15 cellular contexts compared by ENCODE assay signal in genomic region chr22:46663436-46664100, GRCh38. TPM values are rescaled to one million over a fixed set of nuclear protein-coding genes. Genes with fewer than 3 reads are reported as not detected.
A peak's percentile ranks its signal among the peaks of the same experiment; 100 is the strongest.
DNase-seq lines count a peak whose midpoint lies in the region; ATAC-seq and TF ChIP-seq lines count a peak whose summit lies in the region.
"Had no signal": no experiment of that assay in that cellular context is flagged by ENCODE, and none has a peak within 500 bp of the region (broad histone marks: within the 10 kb centered on the region; RNA-seq: fewer than 3 reads in every experiment).

No MANE protein-coding gene starts in this region.

- no peak overlapping the region for H2AFZ ChIP-seq in PC-3 (ENCODE audit: low read length)

- no peak overlapping the region for H3K4me3 Mint-ChIP-seq in activated naive CD8-positive, alpha-beta T cell treated with anti-CD3 and anti-CD28 coated beads, Interleukin-2, amount 50 U/mL, for 24 hours
- no peak overlapping the region for H3K4me3 Mint-ChIP-seq in activated naive CD8-positive, alpha-beta T cell treated with anti-CD3 and anti-CD28 coated beads for 36 hours
- H3K4me3 Mint-ChIP-seq: CD8-positive, alpha-beta memory T cell; IgD-negative memory B cell had no signal

- peak overlapping the region in 2 of 11 experiments; percentile 18 to 34; a peak in 3 of 22 replicates for H3K9ac ChIP-seq in BLaER1 treated with 17β-estradiol and CSF1 and Interleukin-3, amounts not matched to agents 10 nM and 100 nM
- H3K9ac ChIP-seq in HUES6 (ENCODE audit: low read length), result no peak overlapping the region
- H3K9ac ChIP-seq in PC-3 (ENCODE audit: low read length), result no peak overlapping the region

- H3K9me2 ChIP-seq in PC-3 (replicated peaks; ENCODE audit: low read length), result no peaks in the 10 kb centered on the region

- H3K4me1 Mint-ChIP-seq in activated naive CD8-positive, alpha-beta T cell treated with anti-CD3 and anti-CD28 coated beads, Interleukin-2, amount 50 U/mL, for 24 hours, result peaks cover 22% of the 10 kb centered on the region
- H3K4me1 Mint-ChIP-seq in activated naive CD8-positive, alpha-beta T cell treated with anti-CD3 and anti-CD28 coated beads for 36 hours, result peaks cover 17% of the 10 kb centered on the region

- peak overlapping the region in 7 of 11 experiments; percentile 33 to 60 (median 44); a peak in 12 of 22 replicates for H3K4me2 ChIP-seq in BLaER1 treated with 17β-estradiol and CSF1 and Interleukin-3, amounts not matched to agents 10 nM and 100 nM
- no peak overlapping the region for H3K4me2 ChIP-seq in PC-3 (ENCODE audit: low read length)

- no peaks in the 10 kb centered on the region for H3K79me2 ChIP-seq in PC-3 (ENCODE audit: low read length)

- H4K20me1 ChIP-seq in BLaER1 treated with 17β-estradiol and CSF1 and Interleukin-3, amounts not matched to agents 10 nM and 100 nM, result peaks cover 51 to 100% (median 66%) of the 10 kb centered on the region in 11 experiments; a peak in 20 of 22 replicates
- H4K20me1 ChIP-seq in PC-3 (ENCODE audit: low read length), result no peaks in the 10 kb centered on the region

- H3K27me3 Mint-ChIP-seq in activated naive CD8-positive, alpha-beta T cell treated with anti-CD3 and anti-CD28 coated beads, Interleukin-2, amount 50 U/mL, for 24 hours, result no peaks in the 10 kb centered on the region
- no peaks in the 10 kb centered on the region for H3K27me3 Mint-ChIP-seq in activated naive CD8-positive, alpha-beta T cell treated with anti-CD3 and anti-CD28 coated beads for 36 hours
- H3K27me3 Mint-ChIP-seq: CD8-positive, alpha-beta memory T cell; IgD-negative memory B cell had no signal

- no TSS peak for BruUV-seq in PC-3 (replicated peaks; lab: Mats Ljungman, UMichigan)

- no peak overlapping the region for H3K27ac ChIP-seq in BLaER1 treated with 17β-estradiol and CSF1 and Interleukin-3, amounts not matched to agents 10 nM and 100 nM
- H3K27ac ChIP-seq in HUES6 (ENCODE audit: low read depth, low read length), result 0 out of 2 replicates have a peak overlapping the region, but pooled peaks have one; percentile 49
- no peak overlapping the region for H3K27ac ChIP-seq in Peyer's patch
- no peak overlapping the region for H3K27ac ChIP-seq in PC-3 (ENCODE audit: low read length)

- peaks cover 37 to 91% (median 69%) of the 10 kb centered on the region in 11 experiments for H3K36me3 ChIP-seq in BLaER1 treated with 17β-estradiol and CSF1 and Interleukin-3, amounts not matched to agents 10 nM and 100 nM
- H3K36me3 ChIP-seq in HUES6 (ENCODE audit: control insufficient read depth, insufficient read depth, low read length), result peaks cover 25% of the 10 kb centered on the region
- H3K36me3 ChIP-seq in Peyer's patch, result peaks cover 0 to 87% (median 0%) of the 10 kb centered on the region in 3 donors
- no peaks in the 10 kb centered on the region for H3K36me3 ChIP-seq in PC-3 (ENCODE audit: low read depth, low read length)

- H3K27me3 ChIP-seq in BLaER1 treated with 17β-estradiol and CSF1 and Interleukin-3, amounts not matched to agents 10 nM and 100 nM, result no peaks in the 10 kb centered on the region
- H3K27me3 ChIP-seq in HUES6 (ENCODE audit: control insufficient read depth, insufficient read depth, low read length) (no peaks in the 10 kb centered on the region), Peyer's patch (no peaks in the 10 kb centered on the region), PC-3 (ENCODE audit: low read length) (no peaks in the 10 kb centered on the region)
- H3K27me3 ChIP-seq: BE2C had no signal

- H3K4me1 ChIP-seq in BLaER1 treated with 17β-estradiol and CSF1 and Interleukin-3, amounts not matched to agents 10 nM and 100 nM, result peaks cover 16 to 74% (median 54%) of the 10 kb centered on the region in 10 experiments; a peak in 19 of 20 replicates
- H3K4me1 ChIP-seq in HUES6 (ENCODE audit: control insufficient read depth, insufficient read depth, low read length) (peaks cover 13% of the 10 kb centered on the region; the same call in 1 of the 2 replicates), Peyer's patch (peaks cover 0 to 22% (median 3%) of the 10 kb centered on the region in 4 donors), PC-3 (ENCODE audit: insufficient read depth, low read length) (peaks cover 25% of the 10 kb centered on the region)
- H3K4me1 ChIP-seq: Caco-2 had no signal

- TF ChIP-seq POLR2A in Peyer's patch (IDR thresholded peaks at IDR 0.05), result no peak

- DNase-seq in activated naive CD8-positive, alpha-beta T cell treated with anti-CD3 and anti-CD28 coated beads, Interleukin-2, amount 50 U/mL, for 24 hours, result no peak
- DNase-seq in activated naive CD8-positive, alpha-beta T cell treated with anti-CD3 and anti-CD28 coated beads for 36 hours, result no peak
- DNase-seq in myocyte (ENCODE audit: low read depth) (peak; percentile 43), Peyer's patch (no peak), PC-3 (no peak)
- DNase-seq: Caco-2; CD8-positive, alpha-beta memory T cell; DND-41; GDM1 had no signal

- H3K27ac Mint-ChIP-seq in activated naive CD8-positive, alpha-beta T cell treated with anti-CD3 and anti-CD28 coated beads, Interleukin-2, amount 50 U/mL, for 24 hours, result peak overlapping the region; percentile 22
- no peak overlapping the region for H3K27ac Mint-ChIP-seq in activated naive CD8-positive, alpha-beta T cell treated with anti-CD3 and anti-CD28 coated beads for 36 hours
- H3K27ac Mint-ChIP-seq: CD8-positive, alpha-beta memory T cell; IgD-negative memory B cell had no signal

- POLR2A ChIA-PET in PC-3 (lab: Charles Lee; ENCODE audit: unreplicated experiment), result no interaction called here

- intact Hi-C loops in PC-3 (cut with micrococcal nuclease), result no loop called here

- H3K36me3 Mint-ChIP-seq in activated naive CD8-positive, alpha-beta T cell treated with anti-CD3 and anti-CD28 coated beads, Interleukin-2, amount 50 U/mL, for 24 hours (ENCODE audit: low read depth), result peaks cover 3% of the 10 kb centered on the region
- H3K36me3 Mint-ChIP-seq in activated naive CD8-positive, alpha-beta T cell treated with anti-CD3 and anti-CD28 coated beads for 36 hours, result no peaks in the 10 kb centered on the region

- no peaks in the 10 kb centered on the region for H3K9me3 Mint-ChIP-seq in activated naive CD8-positive, alpha-beta T cell treated with anti-CD3 and anti-CD28 coated beads, Interleukin-2, amount 50 U/mL, for 24 hours
- H3K9me3 Mint-ChIP-seq in activated naive CD8-positive, alpha-beta T cell treated with anti-CD3 and anti-CD28 coated beads for 36 hours, result no peaks in the 10 kb centered on the region
- H3K9me3 Mint-ChIP-seq: CD8-positive, alpha-beta memory T cell; IgD-negative memory B cell had no signal

- TF ChIP-seq CTCF in Peyer's patch (IDR thresholded peaks at IDR 0.05) (no peak), PC-3 (conservative IDR thresholded peaks at IDR 0.05; ENCODE audit: low read depth, low read length) (no peak)

- CTCF ChIA-PET in PC-3 (lab: Charles Lee), result no interaction called here

- H3K4me3 ChIP-seq in BLaER1 treated with 17β-estradiol and CSF1 and Interleukin-3, amounts not matched to agents 10 nM and 100 nM, result no peak overlapping the region
- no peak overlapping the region for H3K4me3 ChIP-seq in HUES6 (ENCODE audit: low read depth, low read length)
- no peak overlapping the region for H3K4me3 ChIP-seq in Peyer's patch
- no peak overlapping the region for H3K4me3 ChIP-seq in PC-3 (ENCODE audit: low read length)

- no peaks in the 10 kb centered on the region for H3F3A ChIP-seq in PC-3 (ENCODE audit: low read length, unreplicated experiment)

- no peaks in the 10 kb centered on the region for H3K9me3 ChIP-seq in BLaER1 treated with 17β-estradiol and CSF1 and Interleukin-3, amounts not matched to agents 10 nM and 100 nM (replicated peaks in 1 of 11)
- H3K9me3 ChIP-seq in HUES6 (ENCODE audit: control insufficient read depth, insufficient read depth, low read depth, low read length) (no peaks in the 10 kb centered on the region), Peyer's patch (no peaks in the 10 kb centered on the region), PC-3 (ENCODE audit: low read length) (no peaks in the 10 kb centered on the region)
- H3K9me3 ChIP-seq: BE2C, Caco-2 had no signal

- ATAC-seq in activated naive CD8-positive, alpha-beta T cell treated with anti-CD3 and anti-CD28 coated beads, Interleukin-2, amount 50 U/mL, for 24 hours, result no peak
- ATAC-seq in PC-3 (no peak), GM21367 (IDR thresholded peaks at IDR 0.05; ENCODE audit: unreplicated experiment) (no peak)
- ATAC-seq: HCT116 had no signal

RNA-seq across cellular contexts. Expression of gene GRAMD4, which starts 43.4 kb away (rescaled TPM):
- total RNA-seq in activated naive CD8-positive, alpha-beta T cell treated with anti-CD3 and anti-CD28 coated beads for 36 hours, result 10 to 100 TPM; 20.7 to 20.9 TPM
- total RNA-seq in myocyte, result 18.5 and 22.4 TPM in 2 replicates
- 15.3 TPM for polyA plus RNA-seq in myocyte (2012)
- total RNA-seq in Peyer's patch, result 100 to 1,000 TPM in 3 of 4 donors, 10 to 100 TPM in 1; 98.2 to 428 (median 422) TPM
- 18.9 and 25.3 TPM in 2 replicates for total RNA-seq in PC-3 (2014; rRNA removed)
